Comparison of ENCODE assay signal across 17 cellular contexts in the genomic region with DNA sequence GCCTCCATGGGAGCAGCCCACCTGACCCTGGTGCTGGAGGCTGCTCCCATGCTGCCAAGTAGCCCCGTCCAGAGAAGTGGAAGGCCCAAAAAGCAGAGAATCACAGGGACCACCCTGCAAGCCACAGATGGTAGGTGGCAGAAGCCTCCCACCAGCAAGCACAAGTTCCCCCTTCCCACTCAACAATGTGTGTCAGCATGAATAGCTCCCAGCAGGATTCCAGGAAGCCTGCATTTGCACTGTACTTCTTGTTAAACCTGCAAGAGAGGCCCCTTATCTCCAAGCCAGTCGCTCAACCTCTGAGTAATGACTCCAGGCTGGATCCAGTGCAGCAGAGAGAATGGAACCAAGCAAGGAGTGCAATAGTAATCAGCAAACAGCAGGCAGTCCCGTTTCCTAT.
DNase-seq lines count a peak whose midpoint lies in the region; ATAC-seq and TF ChIP-seq lines count a peak whose summit lies in the region.
"Had no signal": no experiment of that assay in that cellular context is flagged by ENCODE, and none has a peak within 500 bp of the region (broad histone marks: within the 10 kb centered on the region; RNA-seq: fewer than 3 reads in every experiment).

No MANE protein-coding gene starts in this region.

- H3K4me3 ChIP-seq in BE2C (ENCODE audit: low read depth, low read length), result no peak overlapping the region; the same call in 1 of the 2 replicates
- no peak overlapping the region for H3K4me3 ChIP-seq in brain microvascular endothelial cell (ENCODE audit: low read depth, low read length)
- H3K4me3 ChIP-seq: MG63, transverse colon had no signal

- H3K36me3 ChIP-seq in BE2C, result no peaks in the 10 kb centered on the region
- H3K36me3 ChIP-seq in brain microvascular endothelial cell (replicated peaks), result no peaks in the 10 kb centered on the region
- H3K36me3 ChIP-seq: MG63, transverse colon had no signal

- H3K4me3 Mint-ChIP-seq in nephron, result no peak overlapping the region

- peaks cover 10% of the 10 kb centered on the region for H3K4me1 ChIP-seq in BE2C
- H3K4me1 ChIP-seq: transverse colon had no signal

- H3K4me1 Mint-ChIP-seq in nephron, result peaks cover 42% of the 10 kb centered on the region

- no peak for ATAC-seq in SK-N-SH treated with all-trans-retinoic acid at 6 μM for 48 hours

- H3K27me3 ChIP-seq in BE2C, result no peaks in the 10 kb centered on the region
- no peaks in the 10 kb centered on the region for H3K27me3 ChIP-seq in brain microvascular endothelial cell (replicated peaks)
- H3K27me3 ChIP-seq: MG63, transverse colon had no signal

- no peaks in the 10 kb centered on the region for H3K36me3 Mint-ChIP-seq in nephron (ENCODE audit: low read depth)

- no peaks in the 10 kb centered on the region for H3K9me3 ChIP-seq in BE2C
- H3K9me3 ChIP-seq: MG63, transverse colon had no signal

- no peak for TF ChIP-seq CTCF in BE2C (IDR thresholded peaks at IDR 0.05; ENCODE audit: low read depth, low read length)
- no peak for TF ChIP-seq CTCF in brain microvascular endothelial cell (IDR thresholded peaks at IDR 0.05; ENCODE audit: low read depth, low read length, missing control alignments)
- TF ChIP-seq CTCF in nephron (IDR thresholded peaks at IDR 0.05; ENCODE audit: unreplicated experiment in 3 of 3), result no peak

- H3K27ac Mint-ChIP-seq in nephron, result peak overlapping the region; percentile 6 to 37 (median 36)

- no peak overlapping the region for H3K27ac ChIP-seq in brain microvascular endothelial cell
- H3K27ac ChIP-seq: transverse colon had no signal

- in situ Hi-C loops in brain microvascular endothelial cell (cut with HindIII; ENCODE audit: low pct_ligation_motif_present, low sequenced_read_pairs), result no loop called here

- DNase-seq in BE2C (peak; percentile 54), NCI-H69 (lab: John Stamatoyannopoulos, UW) (peak; percentile 69), brain microvascular endothelial cell (peak; percentile 51), NCI-H2081 (lab: John Stamatoyannopoulos, UW) (no peak), dermis blood vessel endothelial cell (no peak), NCI-H526 treated with DMSO at 0.1 percent for 48 hours (lab: John Stamatoyannopoulos, UW) (no peak)
- DNase-seq: amygdala; EL; MG63; NCI-H187; NCI-H510A treated with DMSO at 0.1 percent for 48 hours; SIG-M5; stimulated activated naive CD4-positive, alpha-beta T cell treated with Interleukin-2 at 50 U/mL for 16 hours; T-helper 9 cell had no signal

- H3K27me3 Mint-ChIP-seq in nephron (ENCODE audit: low read depth), result peaks cover 28% of the 10 kb centered on the region

- H3K9me3 Mint-ChIP-seq in nephron, result no peaks in the 10 kb centered on the region

TF ChIP-seq in SK-N-SH treated with all-trans-retinoic acid at 6 μM for 48 hours, 23 proteins besides CTCF, POLR2A, EP300 and RAD21:
- TF ChIP-seq GLIS3 (CRISPR knock-in tag; IDR thresholded peaks at IDR 0.05) (no peak), ZFP3 (CRISPR knock-in tag; IDR thresholded peaks at IDR 0.05) (no peak), ESRRG (CRISPR knock-in tag; IDR thresholded peaks at IDR 0.05) (no peak), TCF4 (CRISPR knock-in tag; IDR thresholded peaks at IDR 0.05; ENCODE audit: borderline replicate concordance) (no peak), TOX (CRISPR knock-in tag; IDR thresholded peaks at IDR 0.05; ENCODE audit: borderline replicate concordance) (no peak)
- TF ChIP-seq, protein P1, sequence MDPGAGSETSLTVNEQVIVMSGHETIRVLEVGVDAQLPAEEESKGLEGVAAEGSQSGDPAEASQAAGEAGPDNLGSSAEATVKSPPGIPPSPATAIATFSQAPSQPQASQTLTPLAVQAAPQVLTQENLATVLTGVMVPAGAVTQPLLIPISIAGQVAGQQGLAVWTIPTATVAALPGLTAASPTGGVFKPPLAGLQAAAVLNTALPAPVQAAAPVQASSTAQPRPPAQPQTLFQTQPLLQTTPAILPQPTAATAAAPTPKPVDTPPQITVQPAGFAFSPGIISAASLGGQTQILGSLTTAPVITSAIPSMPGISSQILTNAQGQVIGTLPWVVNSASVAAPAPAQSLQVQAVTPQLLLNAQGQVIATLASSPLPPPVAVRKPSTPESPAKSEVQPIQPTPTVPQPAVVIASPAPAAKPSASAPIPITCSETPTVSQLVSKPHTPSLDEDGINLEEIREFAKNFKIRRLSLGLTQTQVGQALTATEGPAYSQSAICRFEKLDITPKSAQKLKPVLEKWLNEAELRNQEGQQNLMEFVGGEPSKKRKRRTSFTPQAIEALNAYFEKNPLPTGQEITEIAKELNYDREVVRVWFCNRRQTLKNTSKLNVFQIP (CRISPR knock-in tag; IDR thresholded peaks at IDR 0.05; ENCODE audit: borderline replicate concordance, low read depth), result no peak

Comparison
In these comparisons a context has a peak if more than half of its experiments do, and no peak if none do; other contexts are left out.
1. DNase-seq: peak in BE2C (single experiment), NCI-H69 (single experiment) and brain microvascular endothelial cell (single experiment); none in NCI-H2081 (0 of 2), dermis blood vessel endothelial cell (single experiment) and NCI-H526 treated with DMSO at 0.1 percent for 48 hours (single experiment).